In the genomic region with DNA sequence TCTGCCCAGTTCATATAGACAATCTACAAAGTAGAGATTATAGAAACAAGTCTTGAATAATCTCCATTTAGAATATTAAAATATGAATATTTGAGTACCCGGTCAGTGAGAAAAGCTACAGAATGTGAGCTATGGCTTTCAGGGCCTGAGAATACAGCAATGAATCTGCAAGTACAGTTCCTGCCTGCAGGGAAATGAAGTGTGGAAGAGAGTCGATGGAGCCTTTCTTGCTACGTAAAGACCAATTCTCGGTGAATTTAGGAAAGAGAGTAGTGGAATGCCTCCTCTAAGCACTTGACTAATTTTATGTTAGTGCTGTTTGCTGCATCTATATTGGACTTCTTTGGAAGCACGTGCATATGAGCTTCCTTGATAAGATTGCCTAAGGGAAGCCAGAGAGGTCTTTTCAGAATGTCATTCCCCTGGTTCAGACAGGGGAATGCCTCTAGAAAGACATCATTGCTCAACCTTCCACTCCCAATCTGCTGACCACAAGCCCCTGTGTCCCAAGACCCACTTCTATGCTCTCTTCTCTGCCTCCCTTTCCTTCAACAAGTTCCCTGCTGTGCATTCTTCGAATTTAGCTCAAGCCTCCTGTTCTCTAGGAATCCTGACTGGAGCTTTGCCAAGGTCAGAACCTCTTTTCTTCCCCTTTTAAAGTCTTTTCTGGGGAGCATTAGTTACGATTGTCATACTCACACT, we compare ENCODE assay signal across 21 cellular contexts. TPM values are rescaled to one million over a fixed set of nuclear protein-coding genes. Genes with fewer than 3 reads are reported as not detected.
"Had no signal": no experiment of that assay in that cellular context is flagged by ENCODE, and none has a peak within 500 bp of the region (broad histone marks: within the 10 kb centered on the region; RNA-seq: fewer than 3 reads in every experiment).

No MANE protein-coding gene starts in this region.

- H3K27me3 ChIP-seq: ascending aorta, breast epithelium, gastrocnemius medialis, heart right ventricle, neutrophil, thyroid gland had no signal

- H3K9ac ChIP-seq: parathyroid adenoma had no signal

- H3K9me3 Mint-ChIP-seq: activated naive CD4-positive, alpha-beta T cell treated with anti-CD3 and anti-CD28 coated beads for 36 hours; activated T-helper 17 cell treated with anti-CD3 and anti-CD28 coated beads, Interleukin-2, amount 50 U/mL, for 72 hours; dendritic cell treated with granulocyte-macrophage colony-stimulating factor and Interleukin-4, amounts not matched to agents 40 ng/mL and 50 ng/mL, for 4 days; naive thymus-derived CD8-positive, alpha-beta T cell; stimulated activated memory B cell treated with anti-CD40 and anti-IgM and Interleukin-4, amounts not matched to agents 10 μg/mL and 1 μg/mL and 100 μg/mL, for 72 hours had no signal

- H3K27ac ChIP-seq: ascending aorta, breast epithelium, gastrocnemius medialis, heart right ventricle, left ventricle myocardium inferior, neutrophil, parathyroid adenoma, thyroid gland had no signal

- H3K27ac Mint-ChIP-seq: activated naive CD4-positive, alpha-beta T cell treated with anti-CD3 and anti-CD28 coated beads for 36 hours; activated naive CD8-positive, alpha-beta T cell treated with anti-CD3 and anti-CD28 coated beads, Interleukin-2, amount 50 U/mL, for 24 hours; activated T-helper 17 cell treated with anti-CD3 and anti-CD28 coated beads, Interleukin-2, amount 50 U/mL, for 72 hours; dendritic cell treated with granulocyte-macrophage colony-stimulating factor and Interleukin-4, amounts not matched to agents 40 ng/mL and 50 ng/mL, for 4 days; memory B cell; naive thymus-derived CD8-positive, alpha-beta T cell; stimulated activated memory B cell treated with anti-CD40 and anti-IgM and Interleukin-4, amounts not matched to agents 10 μg/mL and 1 μg/mL and 100 μg/mL, for 72 hours had no signal

- H3K79me2 ChIP-seq: parathyroid adenoma had no signal

- H3K36me3 Mint-ChIP-seq: memory B cell; naive thymus-derived CD8-positive, alpha-beta T cell; stimulated activated memory B cell treated with anti-CD40 and anti-IgM and Interleukin-4, amounts not matched to agents 10 μg/mL and 1 μg/mL and 100 μg/mL, for 72 hours had no signal

- H3K27me3 Mint-ChIP-seq: activated naive CD8-positive, alpha-beta T cell treated with anti-CD3 and anti-CD28 coated beads, Interleukin-2, amount 50 U/mL, for 24 hours; activated T-helper 17 cell treated with anti-CD3 and anti-CD28 coated beads, Interleukin-2, amount 50 U/mL, for 72 hours; dendritic cell treated with granulocyte-macrophage colony-stimulating factor and Interleukin-4, amounts not matched to agents 40 ng/mL and 50 ng/mL, for 4 days; memory B cell; stimulated activated memory B cell treated with anti-CD40 and anti-IgM and Interleukin-4, amounts not matched to agents 10 μg/mL and 1 μg/mL and 100 μg/mL, for 72 hours had no signal

- H3K4me3 ChIP-seq: ascending aorta, breast epithelium, gastrocnemius medialis, heart right ventricle, left ventricle myocardium inferior, thyroid gland had no signal

- H3K4me1 Mint-ChIP-seq: activated naive CD8-positive, alpha-beta T cell treated with anti-CD3 and anti-CD28 coated beads, Interleukin-2, amount 50 U/mL, for 24 hours; activated T-helper 17 cell treated with anti-CD3 and anti-CD28 coated beads, Interleukin-2, amount 50 U/mL, for 72 hours; memory B cell; naive thymus-derived CD8-positive, alpha-beta T cell; stimulated activated memory B cell treated with anti-CD40 and anti-IgM and Interleukin-4, amounts not matched to agents 10 μg/mL and 1 μg/mL and 100 μg/mL, for 72 hours had no signal

- ATAC-seq: activated naive CD8-positive, alpha-beta T cell treated with anti-CD3 and anti-CD28 coated beads, Interleukin-2, amount 50 U/mL, for 24 hours; activated T-helper 17 cell treated with anti-CD3 and anti-CD28 coated beads, Interleukin-2, amount 50 U/mL, for 72 hours; gastrocnemius medialis; heart right ventricle; naive thymus-derived CD8-positive, alpha-beta T cell; stimulated activated memory B cell treated with anti-CD40 and anti-IgM and Interleukin-4, amounts not matched to agents 10 μg/mL and 1 μg/mL and 100 μg/mL, for 72 hours had no signal

- H2AFZ ChIP-seq: parathyroid adenoma had no signal

- H3K36me3 ChIP-seq: ascending aorta, breast epithelium, gastrocnemius medialis, heart right ventricle, left ventricle myocardium inferior, neutrophil, thyroid gland had no signal

- H3K4me1 ChIP-seq: ascending aorta, breast epithelium, gastrocnemius medialis, heart right ventricle, left ventricle myocardium inferior, parathyroid adenoma, thyroid gland had no signal

- DNase-seq: activated naive CD4-positive, alpha-beta T cell treated with anti-CD3 and anti-CD28 coated beads for 36 hours; activated naive CD8-positive, alpha-beta T cell treated with anti-CD3 and anti-CD28 coated beads, Interleukin-2, amount 50 U/mL, for 24 hours; activated T-cell treated with anti-CD3 and anti-CD28 coated beads for 4 hours; cerebellar nuclear complex; effector memory CD4-positive, alpha-beta T cell; gastrocnemius medialis; heart right ventricle; left ventricle myocardium inferior; naive thymus-derived CD8-positive, alpha-beta T cell; stimulated activated CD4-positive, alpha-beta T cell treated with anti-CD3 and anti-CD28 coated beads, Interleukin-2, amount 100 ng/mL, for 48 hours; thyroid gland had no signal

- H3K9me3 ChIP-seq: ascending aorta, gastrocnemius medialis, heart right ventricle, left ventricle myocardium inferior, neutrophil, thyroid gland had no signal

- H3K4me3 Mint-ChIP-seq: activated naive CD4-positive, alpha-beta T cell treated with anti-CD3 and anti-CD28 coated beads for 36 hours; activated naive CD8-positive, alpha-beta T cell treated with anti-CD3 and anti-CD28 coated beads, Interleukin-2, amount 50 U/mL, for 24 hours; activated T-helper 17 cell treated with anti-CD3 and anti-CD28 coated beads, Interleukin-2, amount 50 U/mL, for 72 hours; dendritic cell treated with granulocyte-macrophage colony-stimulating factor and Interleukin-4, amounts not matched to agents 40 ng/mL and 50 ng/mL, for 4 days; memory B cell; naive thymus-derived CD8-positive, alpha-beta T cell; stimulated activated memory B cell treated with anti-CD40 and anti-IgM and Interleukin-4, amounts not matched to agents 10 μg/mL and 1 μg/mL and 100 μg/mL, for 72 hours had no signal

RNA-seq across cellular contexts. Expression of gene GPC6, which starts 41.9 kb away (rescaled TPM):
- total RNA-seq: activated CD8-positive, alpha-beta memory T cell treated with anti-CD3 and anti-CD28 coated beads for 36 hours; activated naive CD4-positive, alpha-beta T cell treated with anti-CD3 and anti-CD28 coated beads for 36 hours; activated T-helper 17 cell treated with anti-CD3 and anti-CD28 coated beads, Interleukin-2, amount 50 U/mL, for 72 hours; naive thymus-derived CD8-positive, alpha-beta T cell; T-helper 2 cell treated with Interferon-gamma antibody and Interleukin-4, amounts not matched to agents 100 ng/mL and 5 ng/mL, for 36 hours had no signal
- polyA plus RNA-seq: naive thymus-derived CD8-positive, alpha-beta T cell had no signal
